In genomic region chrX:141176586-141177451, GRCh38 we compare ENCODE assay signal across 8 cellular contexts. TPM values are rescaled to one million over a fixed set of nuclear protein-coding genes. Genes with fewer than 3 reads are reported as not detected.
DNase-seq lines count a peak whose midpoint lies in the region; ATAC-seq and TF ChIP-seq lines count a peak whose summit lies in the region.

Gene LDOC1, minus strand, starts transcription at chrX:141177129. Its CDS starts 108 bp downstream, at chrX:141177021.

- DNase-seq in CD8-positive, alpha-beta memory T cell = peak; percentile 34 to 60 (median 51)
- DNase-seq in NCI-H1417 (lab: John Stamatoyannopoulos, UW) = peak; percentile 4 to 93 (median 84)
- DNase-seq in activated CD4-positive, alpha-beta T cell treated with anti-CD3 and anti-CD28 coated beads, Interleukin-2, amount 50 U/mL, for 4 hours = peak; percentile 52 to 53
- peak; percentile 82 for DNase-seq in coronary artery (ENCODE audit: low spot score)
- DNase-seq in stimulated activated CD4-positive, alpha-beta T cell treated with anti-CD3 and anti-CD28 coated beads, Interleukin-15, amount 100 ng/mL, for 48 hours (ENCODE audit: low read depth in 2 of 2) = peak; percentile 30 to 64
- no peak for DNase-seq in Caco-2

- no TSS peak for BruUV-seq in Caco-2 (replicated peaks; lab: Mats Ljungman, UMichigan)

- H3K9me3 ChIP-seq in CD8-positive, alpha-beta memory T cell (ENCODE audit: low read length) = no peaks in the 10 kb centered on the region
- H3K9me3 ChIP-seq in Caco-2 = no peaks in the 10 kb centered on the region

- H3K9me3 Mint-ChIP-seq in CD8-positive, alpha-beta memory T cell = peaks cover 0 to 6% (median 0%) of the 10 kb centered on the region in 5 donors
- peaks cover 8% of the 10 kb centered on the region for H3K9me3 Mint-ChIP-seq in Caco-2 (ENCODE audit: unreplicated experiment)

- no peaks in the 10 kb centered on the region for H3K27me3 ChIP-seq in CD8-positive, alpha-beta memory T cell (ENCODE audit: insufficient read depth, low read length, poor library complexity, severe bottlenecking)
- H3K27me3 ChIP-seq in layer of hippocampus (ENCODE audit: control insufficient read depth, insufficient read depth, low read length) = no peaks in the 10 kb centered on the region
- no peaks in the 10 kb centered on the region for H3K27me3 ChIP-seq in Caco-2 (replicated peaks; ENCODE audit: control insufficient read depth, insufficient read depth, low read length)

- no peaks in the 10 kb centered on the region for H3K36me3 Mint-ChIP-seq in CD8-positive, alpha-beta memory T cell
- no peaks in the 10 kb centered on the region for H3K36me3 Mint-ChIP-seq in Caco-2 (ENCODE audit: insufficient read depth, unreplicated experiment)

- no peaks in the 10 kb centered on the region for H3K4me1 ChIP-seq in CD8-positive, alpha-beta memory T cell (ENCODE audit: insufficient read depth, low read length)
- no peaks in the 10 kb centered on the region for H3K4me1 ChIP-seq in Caco-2

- H3K27me3 Mint-ChIP-seq in CD8-positive, alpha-beta memory T cell = peaks cover 0 to 2% of the 10 kb centered on the region in 2 donors
- no peaks in the 10 kb centered on the region for H3K27me3 Mint-ChIP-seq in Caco-2 (ENCODE audit: insufficient read depth, unreplicated experiment)

- peak within 1 kb of the TSS in 5 of 8 donors; percentile 13 to 74 (median 40) for H3K27ac Mint-ChIP-seq in CD8-positive, alpha-beta memory T cell
- no peak within 1 kb of the TSS for H3K27ac Mint-ChIP-seq in Caco-2 (ENCODE audit: unreplicated experiment)

- no peak within 1 kb of the TSS for H3K27ac ChIP-seq in CD8-positive, alpha-beta memory T cell (ENCODE audit: low read depth, low read length)
- H3K27ac ChIP-seq in coronary artery = peak within 1 kb of the TSS; percentile 72 to 84
- H3K27ac ChIP-seq in layer of hippocampus (ENCODE audit: low read depth, low read length) = peak within 1 kb of the TSS; percentile 68

- H3K4me3 ChIP-seq in CD8-positive, alpha-beta memory T cell (ENCODE audit: low read length) = peak within 1 kb of the TSS; percentile 47
- peak within 1 kb of the TSS; percentile 85 for H3K4me3 ChIP-seq in coronary artery
- no peak within 1 kb of the TSS for H3K4me3 ChIP-seq in Caco-2 (ENCODE audit: low read depth, low read length)

- ATAC-seq in HG03354 (IDR thresholded peaks at IDR 0.05; ENCODE audit: poor library complexity, severe bottlenecking, unreplicated experiment) = no peak

- intact Hi-C loops in Caco-2 (cut with micrococcal nuclease; ENCODE audit: unreplicated experiment) = no loop called here

- no peak for TF ChIP-seq CTCF in coronary artery (IDR thresholded peaks at IDR 0.05)
- no peak for TF ChIP-seq CTCF in Caco-2 (IDR thresholded peaks at IDR 0.05; ENCODE audit: insufficient read depth in 1 of 2, low read depth in 1 of 2, low read length in 1 of 2, severe bottlenecking in 1 of 2, unreplicated experiment in 1 of 2)

- no peaks in the 10 kb centered on the region for H3K36me3 ChIP-seq in CD8-positive, alpha-beta memory T cell (ENCODE audit: insufficient read depth, low read length)
- H3K36me3 ChIP-seq in Caco-2 (ENCODE audit: control insufficient read depth, insufficient read depth, low read length) = no peaks in the 10 kb centered on the region

- peak within 1 kb of the TSS; percentile 40 to 75 (median 71) for H3K4me3 Mint-ChIP-seq in CD8-positive, alpha-beta memory T cell
- no peak within 1 kb of the TSS for H3K4me3 Mint-ChIP-seq in Caco-2 (ENCODE audit: unreplicated experiment)

- CTCF ChIA-PET in CD8-positive, alpha-beta memory T cell (lab: Charles Lee) = no interaction called here
- CTCF ChIA-PET in Caco-2 (lab: Charles Lee) = no interaction called here

- H3K4me1 Mint-ChIP-seq in CD8-positive, alpha-beta memory T cell = peaks cover 4 to 11% (median 4%) of the 10 kb centered on the region in 3 donors
- no peaks in the 10 kb centered on the region for H3K4me1 Mint-ChIP-seq in Caco-2 (ENCODE audit: low read depth, unreplicated experiment)

- POLR2A ChIA-PET in CD8-positive, alpha-beta memory T cell (lab: Charles Lee) = no interaction called here
- POLR2A ChIA-PET in Caco-2 (lab: Charles Lee) = no interaction called here

RNA-seq across cellular contexts. Expression of gene LDOC1, which starts in this region (rescaled TPM):
- total RNA-seq in CD8-positive, alpha-beta memory T cell = 1 to 10 TPM in 1 of 2 experiments, under 1 TPM in 1; 0.88 to 1.4 TPM
- polyA plus RNA-seq in CD8-positive, alpha-beta memory T cell = 19.3 TPM
- not detected in 2 replicates for total RNA-seq in Caco-2 (2022)

Comparison
In these comparisons a context has a peak if more than half of its experiments do, and no peak if none do; other contexts are left out.
1. DNase-seq: peak in CD8-positive, alpha-beta memory T cell (5 of 5), NCI-H1417 (3 of 3), activated CD4-positive, alpha-beta T cell treated with anti-CD3 and anti-CD28 coated beads, Interleukin-2, amount 50 U/mL, for 4 hours (2 of 2), coronary artery (single experiment) and stimulated activated CD4-positive, alpha-beta T cell treated with anti-CD3 and anti-CD28 coated beads, Interleukin-15, amount 100 ng/mL, for 48 hours (2 of 2); none in Caco-2 (0 of 2).